Comparison of ENCODE assay signal across 8 cellular contexts in genomic region chr2:70258532-70258875, GRCh38.
DNase-seq lines count a peak whose midpoint lies in the region; ATAC-seq lines count a peak whose summit lies in the region.

No MANE protein-coding gene starts in this region.

- in situ Hi-C loops in ACHN (cut with HindIII; ENCODE audit: low pct_ligation_motif_present, low pct_unique_long_range_greater_than_20kb, low sequenced_read_pairs), result no loop called here

- H3K27ac Mint-ChIP-seq in stimulated activated naive B cell treated with anti-CD40 and anti-IgM and Interleukin-4, amounts not matched to agents 10 μg/mL and 1 μg/mL and 100 μg/mL, for 72 hours, result no peak overlapping the region

- H3K36me3 ChIP-seq in ACC112 (ENCODE audit: insufficient read depth, low read length), result no peaks in the 10 kb centered on the region

- H3K79me2 ChIP-seq in ACC112 (ENCODE audit: control insufficient read depth, insufficient read depth, low read length, unreplicated experiment), result peaks cover 14% of the 10 kb centered on the region

- H3K4me1 Mint-ChIP-seq in stimulated activated naive B cell treated with anti-CD40 and anti-IgM and Interleukin-4, amounts not matched to agents 10 μg/mL and 1 μg/mL and 100 μg/mL, for 72 hours, result peaks cover 9 to 17% of the 10 kb centered on the region in 2 donors

- H3K27ac ChIP-seq in ACC112 (ENCODE audit: low read depth, low read length) (no peak overlapping the region; the same call in 1 of the 2 replicates), caudate nucleus (ENCODE audit: low read depth, low read length) (peak overlapping the region; percentile 67)

- peak; percentile 5 for ATAC-seq in GM19397 (IDR thresholded peaks at IDR 0.05; ENCODE audit: unreplicated experiment)
- ATAC-seq in stimulated activated naive B cell treated with anti-CD40 and anti-IgM and Interleukin-4, amounts not matched to agents 10 μg/mL and 1 μg/mL and 100 μg/mL, for 72 hours (replicated peaks), result peak in 1 of 2 donors; percentile 2
- no peak for ATAC-seq in activated CD4-positive, CD25-positive, alpha-beta regulatory T cell treated with anti-CD3 and anti-CD28 coated beads, Interleukin-2, amount 50 U/mL, for 24 hours

- peaks cover 27% of the 10 kb centered on the region for H3K4me1 ChIP-seq in ACC112 (ENCODE audit: control insufficient read depth, insufficient read depth, low read length, unreplicated experiment)

- DNase-seq in NCI-H146 (lab: John Stamatoyannopoulos, UW) (peak; percentile 60), caudate nucleus (lab: John Stamatoyannopoulos, UW) (peak in 30 of 61 donors; percentile 5 to 69 (median 42)), kidney tubule cell (ENCODE audit: low spot score) (peak; percentile 33), ACHN (no peak)
- no peak for DNase-seq in stimulated activated naive B cell treated with anti-CD40 and anti-IgM and Interleukin-4, amounts not matched to agents 10 μg/mL and 1 μg/mL and 100 μg/mL, for 72 hours

- no peak overlapping the region for H2AFZ ChIP-seq in ACC112 (ENCODE audit: low read length, unreplicated experiment)

- peaks cover 10 to 16% of the 10 kb centered on the region in 2 donors for H3K36me3 Mint-ChIP-seq in stimulated activated naive B cell treated with anti-CD40 and anti-IgM and Interleukin-4, amounts not matched to agents 10 μg/mL and 1 μg/mL and 100 μg/mL, for 72 hours

- H3K27me3 ChIP-seq in ACC112 (ENCODE audit: insufficient read depth, low read length), result no peaks in the 10 kb centered on the region

- no peaks in the 10 kb centered on the region for H3K9me3 Mint-ChIP-seq in stimulated activated naive B cell treated with anti-CD40 and anti-IgM and Interleukin-4, amounts not matched to agents 10 μg/mL and 1 μg/mL and 100 μg/mL, for 72 hours

- H3K4me3 ChIP-seq in ACC112 (ENCODE audit: low read depth, low read length), result peak overlapping the region; percentile 92

- peak overlapping the region; percentile 92 to 93 for H3K4me3 Mint-ChIP-seq in stimulated activated naive B cell treated with anti-CD40 and anti-IgM and Interleukin-4, amounts not matched to agents 10 μg/mL and 1 μg/mL and 100 μg/mL, for 72 hours

- H3K27me3 Mint-ChIP-seq in stimulated activated naive B cell treated with anti-CD40 and anti-IgM and Interleukin-4, amounts not matched to agents 10 μg/mL and 1 μg/mL and 100 μg/mL, for 72 hours, result no peaks in the 10 kb centered on the region

Comparison
In these comparisons a context has a peak if more than half of its experiments do, and no peak if none do; other contexts are left out.
1. DNase-seq: peak in NCI-H146 (single experiment) and kidney tubule cell (single experiment); none in stimulated activated naive B cell treated with anti-CD40 and anti-IgM and Interleukin-4, amounts not matched to agents 10 μg/mL and 1 μg/mL and 100 μg/mL, for 72 hours (single experiment) and ACHN (single experiment).